Comparison of ENCODE assay signal across 8 cellular contexts in genomic region chr14:104827173-104828055, GRCh38. TPM values are rescaled to one million over a fixed set of nuclear protein-coding genes. Genes with fewer than 3 reads are reported as not detected.
A peak's percentile ranks its signal among the peaks of the same experiment; 100 is the strongest.
DNase-seq lines count a peak whose midpoint lies in the region; ATAC-seq and TF ChIP-seq lines count a peak whose summit lies in the region.

No MANE protein-coding gene starts in this region.

- H3K4me3 ChIP-seq in right atrium auricular region (peak overlapping the region; percentile 54 to 71), sigmoid colon (peak overlapping the region; percentile 29 to 69 (median 55))

- H3K9me3 Mint-ChIP-seq in activated naive CD4-positive, alpha-beta T cell treated with anti-CD3 and anti-CD28 coated beads, Interleukin-2, amount 50 U/mL, for 72 hours: peaks cover 9% of the 10 kb centered on the region in 2 donors

- DNase-seq in COLO668 (lab: John Stamatoyannopoulos, UW; ENCODE audit: unreplicated experiment): peak; percentile 64
- DNase-seq in HPDE6-E6E7 (ENCODE audit: extremely low spot score): peak; percentile 70
- no peak for DNase-seq in RWPE1 (ENCODE audit: low spot score)
- DNase-seq in activated naive CD4-positive, alpha-beta T cell treated with anti-CD3 and anti-CD28 coated beads, Interleukin-2, amount 50 U/mL, for 72 hours (ENCODE audit: low spot score in 2 of 2): peak; percentile 58 to 66
- DNase-seq in right atrium auricular region (ENCODE audit: low spot score): no peak
- DNase-seq in sigmoid colon: peak; percentile 74
- DNase-seq in DMS153 (lab: John Stamatoyannopoulos, UW): no peak

- peaks cover 0 to 22% of the 10 kb centered on the region in 2 donors for H3K4me1 ChIP-seq in right atrium auricular region
- H3K4me1 ChIP-seq in sigmoid colon: peaks cover 0 to 24% (median 23%) of the 10 kb centered on the region in 4 donors

- CTCF ChIA-PET in RWPE1 (lab: Yijun Ruan, JAX): interaction anchor here (0.6 to 1.4 kb wide), 5 partner anchors 13 to 89 kb away, joined by 3 to 8 read pairs (median 4); no protein-coding TSS in a partner anchor

- H3K36me3 Mint-ChIP-seq in activated naive CD4-positive, alpha-beta T cell treated with anti-CD3 and anti-CD28 coated beads, Interleukin-2, amount 50 U/mL, for 72 hours: peaks cover 0 to 7% of the 10 kb centered on the region in 2 donors

- ATAC-seq in activated naive CD4-positive, alpha-beta T cell treated with anti-CD3 and anti-CD28 coated beads, Interleukin-2, amount 50 U/mL, for 72 hours: peak; percentile 21 to 86
- no peak for ATAC-seq in HG03378 (IDR thresholded peaks at IDR 0.05; ENCODE audit: unreplicated experiment)

- H3K9me3 ChIP-seq in right atrium auricular region (no peaks in the 10 kb centered on the region), sigmoid colon (no peaks in the 10 kb centered on the region)

- 3 to 7% methylated on average over 39 of the region's 39 CpGs for WGBS in sigmoid colon, 2 donors

- H3K27ac ChIP-seq in RWPE1: peak overlapping the region; percentile 75; the same call in 1 of the 2 replicates
- peak overlapping the region; percentile 26 to 41 for H3K27ac ChIP-seq in right atrium auricular region
- H3K27ac ChIP-seq in sigmoid colon: peak overlapping the region in 2 of 4 donors; percentile 27 to 41

- TF ChIP-seq EP300 in sigmoid colon (IDR thresholded peaks at IDR 0.05): no peak

- H3K36me3 ChIP-seq in right atrium auricular region (no peaks in the 10 kb centered on the region), sigmoid colon (no peaks in the 10 kb centered on the region)

- no peak for TF ChIP-seq POLR2A in sigmoid colon (IDR thresholded peaks at IDR 0.05)

- H3K27me3 ChIP-seq in right atrium auricular region: no peaks in the 10 kb centered on the region
- peaks cover 0 to 8% (median 0%) of the 10 kb centered on the region in 3 donors for H3K27me3 ChIP-seq in sigmoid colon

- POLR2A ChIA-PET in RWPE1 (lab: Yijun Ruan, JAX; ENCODE audit: low non-redundant PET): no interaction called here

- TF ChIP-seq CTCF in RWPE1 (conservative IDR thresholded peaks at IDR 0.05; ENCODE audit: low read depth) (peak; percentile 45), right atrium auricular region (IDR thresholded peaks at IDR 0.05) (peak; percentile 21 to 49), sigmoid colon (IDR thresholded peaks at IDR 0.05) (peak in 3 of 4 experiments; percentile 32 to 53 (median 43))

- intact Hi-C loops in sigmoid colon (cut with DNase I): loop anchor here (2.0 to 5.0 kb wide), 2 partner anchors 37 to 75 kb away; partner anchors contain the start of genes CEP170B and SIVA1

- H3K27ac Mint-ChIP-seq in activated naive CD4-positive, alpha-beta T cell treated with anti-CD3 and anti-CD28 coated beads, Interleukin-2, amount 50 U/mL, for 72 hours: no peak overlapping the region

RNA-seq across cellular contexts. Expression of gene ZBTB42, which starts 26.5 kb away (rescaled TPM):
- total RNA-seq in activated naive CD4-positive, alpha-beta T cell treated with anti-CD3 and anti-CD28 coated beads, Interleukin-2, amount 50 U/mL, for 72 hours: 1 to 10 TPM; 2.0 to 2.9 TPM
- total RNA-seq in right atrium auricular region: 1 to 10 TPM; 8.5 to 9.0 TPM
- total RNA-seq in sigmoid colon: 1 to 10 TPM; 1.5 to 5.3 (median 3.5) TPM
- 1 to 10 TPM; 4.2 to 5.5 (median 4.6) TPM for polyA plus RNA-seq in sigmoid colon

RNA-seq across cellular contexts. Expression of gene AKT1, which starts 31.9 kb away (rescaled TPM):
- 100 to 1,000 TPM; 111 to 113 TPM for total RNA-seq in activated naive CD4-positive, alpha-beta T cell treated with anti-CD3 and anti-CD28 coated beads, Interleukin-2, amount 50 U/mL, for 72 hours
- total RNA-seq in right atrium auricular region (10 to 100 TPM; 77.7 to 93.8 TPM), sigmoid colon (100 to 1,000 TPM; 109 to 180 (median 126) TPM)
- 100 to 1,000 TPM in 2 of 3 donors, 10 to 100 TPM in 1; 86.2 to 116 (median 102) TPM for polyA plus RNA-seq in sigmoid colon

RNA-seq across cellular contexts. Expression of gene CEP170B, which starts 37.7 kb away (rescaled TPM):
- total RNA-seq in activated naive CD4-positive, alpha-beta T cell treated with anti-CD3 and anti-CD28 coated beads, Interleukin-2, amount 50 U/mL, for 72 hours: 1 to 10 TPM; 6.0 to 9.4 TPM
- total RNA-seq in right atrium auricular region (10 to 100 TPM in 1 of 2 donors, 1 to 10 TPM in 1; 7.9 to 15.1 TPM), sigmoid colon (10 to 100 TPM in 2 of 4 donors, 1 to 10 TPM in 2; 5.4 to 16.1 (median 11.4) TPM)
- 10 to 100 TPM; 12.6 to 60.0 (median 22.4) TPM for polyA plus RNA-seq in sigmoid colon

Comparison
In these comparisons a context has a peak if more than half of its experiments do, and no peak if none do; other contexts are left out.
1. DNase-seq: peak in COLO668 (single experiment), HPDE6-E6E7 (single experiment), activated naive CD4-positive, alpha-beta T cell treated with anti-CD3 and anti-CD28 coated beads, Interleukin-2, amount 50 U/mL, for 72 hours (2 of 2) and sigmoid colon (single experiment); none in RWPE1 (single experiment), right atrium auricular region (single experiment) and DMS153 (single experiment).
2. Peak in every context shown above with its lines, with median percentiles within 50 percentile points of each other: CTCF ChIP-seq.